ENCODE assay signal across 2 cellular contexts in the genomic region with DNA sequence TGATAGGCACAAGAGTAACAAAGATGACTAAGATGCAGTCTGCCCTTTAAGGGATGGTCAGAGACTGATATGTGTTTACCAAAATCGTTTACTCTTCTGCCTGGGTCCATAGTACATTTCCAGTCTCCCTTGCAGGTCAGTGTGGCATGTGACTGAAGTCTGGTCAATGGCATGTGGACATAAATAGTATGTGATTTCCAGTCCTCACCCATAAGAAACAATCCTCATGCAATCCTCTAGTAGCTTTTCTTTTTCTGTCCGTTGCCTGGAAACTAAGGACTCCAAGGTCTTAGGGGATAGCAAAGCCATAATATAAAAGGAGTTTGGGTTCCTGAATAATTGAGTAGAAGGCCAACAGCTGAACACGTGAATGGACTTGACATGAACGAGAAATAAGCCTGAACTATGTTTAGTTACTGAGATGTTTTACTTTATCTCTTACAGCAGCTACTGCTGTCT.
TF ChIP-seq lines count a peak whose summit lies in the region.

No MANE protein-coding gene starts in this region.

TF ChIP-seq in GM12878, 131 proteins besides CTCF, POLR2A, EP300 and RAD21:
- no peak for TF ChIP-seq YBX1 (IDR thresholded peaks at IDR 0.05)
- TF ChIP-seq ZNF217 (IDR thresholded peaks at IDR 0.05) = no peak
- TF ChIP-seq ZNF207 (IDR thresholded peaks at IDR 0.05; ENCODE audit: borderline replicate concordance) = 0 out of 2 replicates have a peak, but pooled peaks have one; percentile 6
- TF ChIP-seq TBL1XR1 (IDR thresholded peaks at IDR 0.05; ENCODE audit: low read depth, low read length) = no peak
- TF ChIP-seq IKZF1 (conservative IDR thresholded peaks at IDR 0.05) = no peak
- TF ChIP-seq RAD51 (IDR thresholded peaks at IDR 0.05) = 0 out of 2 replicates have a peak, but pooled peaks have one; percentile 13

TF ChIP-seq in liver, 16 proteins besides CTCF, POLR2A, EP300 and RAD21:
- TF ChIP-seq JUND (IDR thresholded peaks at IDR 0.05) (peak; percentile 45 to 84), HNF4A (conservative IDR thresholded peaks at IDR 0.05) (peak; percentile 95 to 98), GABPA (IDR thresholded peaks at IDR 0.05 in 1 of 2, conservative IDR thresholded peaks at IDR 0.05 in 1 of 2) (peak in 1 of 2 donors; percentile 34), FOXA2 (IDR thresholded peaks at IDR 0.05) (peak; percentile 91), RXRA (IDR thresholded peaks at IDR 0.05) (peak; percentile 75 to 86), NR2F2 (IDR thresholded peaks at IDR 0.05) (no peak), YY1 (IDR thresholded peaks at IDR 0.05) (peak; percentile 72), FOXA1 (IDR thresholded peaks at IDR 0.05) (peak; percentile 85), EGR1 (IDR thresholded peaks at IDR 0.05; ENCODE audit: low read depth in 2 of 2) (peak in 1 of 2 donors; percentile 82), SP1 (IDR thresholded peaks at IDR 0.05) (peak; percentile 85), TAF1 (conservative IDR thresholded peaks at IDR 0.05) (peak; percentile 19), HNF4G (IDR thresholded peaks at IDR 0.05) (peak; percentile 82)
- TF ChIP-seq, protein P1, sequence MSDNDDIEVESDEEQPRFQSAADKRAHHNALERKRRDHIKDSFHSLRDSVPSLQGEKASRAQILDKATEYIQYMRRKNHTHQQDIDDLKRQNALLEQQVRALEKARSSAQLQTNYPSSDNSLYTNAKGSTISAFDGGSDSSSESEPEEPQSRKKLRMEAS (IDR thresholded peaks at IDR 0.05) = peak; percentile 82
- TF ChIP-seq, protein P2, sequence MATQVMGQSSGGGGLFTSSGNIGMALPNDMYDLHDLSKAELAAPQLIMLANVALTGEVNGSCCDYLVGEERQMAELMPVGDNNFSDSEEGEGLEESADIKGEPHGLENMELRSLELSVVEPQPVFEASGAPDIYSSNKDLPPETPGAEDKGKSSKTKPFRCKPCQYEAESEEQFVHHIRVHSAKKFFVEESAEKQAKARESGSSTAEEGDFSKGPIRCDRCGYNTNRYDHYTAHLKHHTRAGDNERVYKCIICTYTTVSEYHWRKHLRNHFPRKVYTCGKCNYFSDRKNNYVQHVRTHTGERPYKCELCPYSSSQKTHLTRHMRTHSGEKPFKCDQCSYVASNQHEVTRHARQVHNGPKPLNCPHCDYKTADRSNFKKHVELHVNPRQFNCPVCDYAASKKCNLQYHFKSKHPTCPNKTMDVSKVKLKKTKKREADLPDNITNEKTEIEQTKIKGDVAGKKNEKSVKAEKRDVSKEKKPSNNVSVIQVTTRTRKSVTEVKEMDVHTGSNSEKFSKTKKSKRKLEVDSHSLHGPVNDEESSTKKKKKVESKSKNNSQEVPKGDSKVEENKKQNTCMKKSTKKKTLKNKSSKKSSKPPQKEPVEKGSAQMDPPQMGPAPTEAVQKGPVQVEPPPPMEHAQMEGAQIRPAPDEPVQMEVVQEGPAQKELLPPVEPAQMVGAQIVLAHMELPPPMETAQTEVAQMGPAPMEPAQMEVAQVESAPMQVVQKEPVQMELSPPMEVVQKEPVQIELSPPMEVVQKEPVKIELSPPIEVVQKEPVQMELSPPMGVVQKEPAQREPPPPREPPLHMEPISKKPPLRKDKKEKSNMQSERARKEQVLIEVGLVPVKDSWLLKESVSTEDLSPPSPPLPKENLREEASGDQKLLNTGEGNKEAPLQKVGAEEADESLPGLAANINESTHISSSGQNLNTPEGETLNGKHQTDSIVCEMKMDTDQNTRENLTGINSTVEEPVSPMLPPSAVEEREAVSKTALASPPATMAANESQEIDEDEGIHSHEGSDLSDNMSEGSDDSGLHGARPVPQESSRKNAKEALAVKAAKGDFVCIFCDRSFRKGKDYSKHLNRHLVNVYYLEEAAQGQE (IDR thresholded peaks at IDR 0.05) = peak; percentile 68
- TF ChIP-seq, protein P3, sequence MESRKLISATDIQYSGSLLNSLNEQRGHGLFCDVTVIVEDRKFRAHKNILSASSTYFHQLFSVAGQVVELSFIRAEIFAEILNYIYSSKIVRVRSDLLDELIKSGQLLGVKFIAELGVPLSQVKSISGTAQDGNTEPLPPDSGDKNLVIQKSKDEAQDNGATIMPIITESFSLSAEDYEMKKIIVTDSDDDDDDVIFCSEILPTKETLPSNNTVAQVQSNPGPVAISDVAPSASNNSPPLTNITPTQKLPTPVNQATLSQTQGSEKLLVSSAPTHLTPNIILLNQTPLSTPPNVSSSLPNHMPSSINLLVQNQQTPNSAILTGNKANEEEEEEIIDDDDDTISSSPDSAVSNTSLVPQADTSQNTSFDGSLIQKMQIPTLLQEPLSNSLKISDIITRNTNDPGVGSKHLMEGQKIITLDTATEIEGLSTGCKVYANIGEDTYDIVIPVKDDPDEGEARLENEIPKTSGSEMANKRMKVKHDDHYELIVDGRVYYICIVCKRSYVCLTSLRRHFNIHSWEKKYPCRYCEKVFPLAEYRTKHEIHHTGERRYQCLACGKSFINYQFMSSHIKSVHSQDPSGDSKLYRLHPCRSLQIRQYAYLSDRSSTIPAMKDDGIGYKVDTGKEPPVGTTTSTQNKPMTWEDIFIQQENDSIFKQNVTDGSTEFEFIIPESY (IDR thresholded peaks at IDR 0.05) = peak; percentile 82
- TF ChIP-seq, protein P4, sequence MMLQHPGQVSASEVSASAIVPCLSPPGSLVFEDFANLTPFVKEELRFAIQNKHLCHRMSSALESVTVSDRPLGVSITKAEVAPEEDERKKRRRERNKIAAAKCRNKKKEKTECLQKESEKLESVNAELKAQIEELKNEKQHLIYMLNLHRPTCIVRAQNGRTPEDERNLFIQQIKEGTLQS (IDR thresholded peaks at IDR 0.05) = peak; percentile 33
